In genomic region chr15:57343526-57343925, GRCh38 we compare ENCODE assay signal across 26 cellular contexts. TPM values are rescaled to one million over a fixed set of nuclear protein-coding genes. Genes with fewer than 3 reads are reported as not detected.
DNase-seq lines count a peak whose midpoint lies in the region; ATAC-seq and TF ChIP-seq lines count a peak whose summit lies in the region.
"Had no signal": no experiment of that assay in that cellular context is flagged by ENCODE, and none has a peak within 500 bp of the region (broad histone marks: within the 10 kb centered on the region; RNA-seq: fewer than 3 reads in every experiment).

No MANE protein-coding gene starts in this region.

- ATAC-seq in WTC11: no peak; the same call in 1 of the 2 replicates
- ATAC-seq: CD8-positive, alpha-beta T cell; K562; Right ventricle myocardium inferior had no signal

- no peak overlapping the region for H2AK5ac ChIP-seq in H9 (ENCODE audit: insufficient read length, low read length)
- peak overlapping the region; percentile 11 for H2AK5ac ChIP-seq in mesenchymal stem cell (ENCODE audit: low read length, severe bottlenecking)
- H2AK5ac ChIP-seq in trophoblast cell (ENCODE audit: low read length): no peak overlapping the region

- H3K4me3 Mint-ChIP-seq in H9 (no peak overlapping the region), WTC11 (no peak overlapping the region)
- H3K4me3 Mint-ChIP-seq: B cell; CD8-positive, alpha-beta T cell had no signal

- no peaks in the 10 kb centered on the region for H3K27me3 Mint-ChIP-seq in H9 (ENCODE audit: low read depth)
- H3K27me3 Mint-ChIP-seq in WTC11 (ENCODE audit: low read depth): no peaks in the 10 kb centered on the region
- H3K27me3 Mint-ChIP-seq: B cell had no signal

- H4K20me1 ChIP-seq in H9 (ENCODE audit: control insufficient read depth, insufficient read depth, insufficient read length): no peaks in the 10 kb centered on the region

- H3K4me1 ChIP-seq in H9 (ENCODE audit: insufficient read depth, low read length) (no peaks in the 10 kb centered on the region), mesenchymal stem cell (ENCODE audit: control insufficient read depth, insufficient read depth, low read depth, low read length) (peaks cover 9% of the 10 kb centered on the region), trophoblast cell (ENCODE audit: control insufficient read depth in 1 of 2, insufficient read depth in 2 of 2, low read length in 2 of 2) (no peaks in the 10 kb centered on the region)
- H3K4me1 ChIP-seq: Caco-2 had no signal

- H2BK15ac ChIP-seq in H9 (ENCODE audit: low read depth, low read length) (no peak overlapping the region), mesenchymal stem cell (ENCODE audit: low read depth, poor library complexity, severe bottlenecking) (no peak overlapping the region)

- H3K4ac ChIP-seq in H9 (ENCODE audit: low read depth, low read length) (no peak overlapping the region), mesenchymal stem cell (ENCODE audit: low read depth in 1 of 2, low read length in 2 of 2) (no peak overlapping the region), trophoblast cell (ENCODE audit: low read depth, low read length) (no peak overlapping the region)

- H2BK20ac ChIP-seq in H9 (ENCODE audit: low read depth, low read length, poor library complexity, severe bottlenecking): no peak overlapping the region

- H3K18ac ChIP-seq in H9 (ENCODE audit: insufficient read length, low read depth, low read length): no peak overlapping the region
- H3K18ac ChIP-seq in mesenchymal stem cell (ENCODE audit: low read depth in 1 of 2, low read length in 2 of 2): no peak overlapping the region
- no peak overlapping the region for H3K18ac ChIP-seq in trophoblast cell (ENCODE audit: low read length)

- H2BK12ac ChIP-seq in H9 (ENCODE audit: insufficient read length, low read depth, low read length) (no peak overlapping the region), mesenchymal stem cell (ENCODE audit: low read length in 2 of 2) (no peak overlapping the region), trophoblast cell (ENCODE audit: low read length) (peak overlapping the region; percentile 6)

- H3K23me2 ChIP-seq in H9 (ENCODE audit: insufficient read length, low read depth, low read length, poor library complexity, severe bottlenecking): no peaks in the 10 kb centered on the region

- DNase-seq in H9: no peak
- DNase-seq in WTC11 (ENCODE audit: low spot score): no peak
- DNase-seq in mesenchymal stem cell: no peak
- DNase-seq in trophoblast cell: no peak
- no peak for DNase-seq in DMS79 (lab: John Stamatoyannopoulos, UW)
- DNase-seq in NCI-H2107 (lab: John Stamatoyannopoulos, UW): no peak
- DNase-seq in NCI-H526 treated with DMSO at 0.1 percent for 48 hours (lab: John Stamatoyannopoulos, UW): no peak
- DNase-seq: Caco-2; CD8-positive, alpha-beta T cell; DMS79 treated with DMSO at 0.1 percent for 48 hours; HCEC 1CT; Kasumi-1; NCI-H1092 treated with DMSO at 0.1 percent for 48 hours; NCI-H1436; NCI-H187; NCI-H2081 treated with DMSO at 0.1 percent for 48 hours; NCI-H2171 treated with DMSO at 0.1 percent for 48 hours; NCI-H345; NCI-H510A treated with DMSO at 0.1 percent for 48 hours; NCI-H774; PC-9 had no signal

- H3K9ac ChIP-seq in H9 (ENCODE audit: extremely low read depth, insufficient read length, low read length): no peak overlapping the region
- no peak overlapping the region for H3K9ac ChIP-seq in mesenchymal stem cell (ENCODE audit: low read length)
- H3K9ac ChIP-seq in trophoblast cell (ENCODE audit: low read length): no peak overlapping the region

- no peaks in the 10 kb centered on the region for H3K79me1 ChIP-seq in H9 (ENCODE audit: insufficient read depth, low read depth, low read length, poor library complexity, severe bottlenecking)
- H3K79me1 ChIP-seq in mesenchymal stem cell (replicated peaks; ENCODE audit: low read length, poor library complexity, severe bottlenecking): no peaks in the 10 kb centered on the region
- H3K79me1 ChIP-seq in trophoblast cell (ENCODE audit: low read length): no peaks in the 10 kb centered on the region

- H3K79me2 ChIP-seq in H9 (ENCODE audit: insufficient read depth, low read length): no peaks in the 10 kb centered on the region
- no peaks in the 10 kb centered on the region for H3K79me2 ChIP-seq in trophoblast cell (ENCODE audit: control insufficient read depth, insufficient read depth, low read length, poor library complexity)

- H3K4me1 Mint-ChIP-seq in H9 (peaks cover 22 to 27% of the 10 kb centered on the region in 2 experiments), WTC11 (peaks cover 15% of the 10 kb centered on the region)
- H3K4me1 Mint-ChIP-seq: B cell had no signal

- TF ChIP-seq CTCF in H9 (conservative IDR thresholded peaks at IDR 0.05): no peak
- no peak for TF ChIP-seq CTCF in WTC11 (IDR thresholded peaks at IDR 0.05)

- no peak overlapping the region for H4K12ac ChIP-seq in trophoblast cell (ENCODE audit: low read depth, low read length)

- H3K9me3 ChIP-seq in H9 (ENCODE audit: control insufficient read depth, low read depth, low read length) (no peaks in the 10 kb centered on the region), mesenchymal stem cell (ENCODE audit: control insufficient read depth, low read length) (peaks cover 4% of the 10 kb centered on the region), trophoblast cell (ENCODE audit: insufficient read depth, low read depth, low read length) (peaks cover 2% of the 10 kb centered on the region)
- H3K9me3 ChIP-seq: Caco-2, SJSA1 had no signal

- no peak overlapping the region for H4K5ac ChIP-seq in H9 (ENCODE audit: insufficient read length, low read depth, low read length)

- H4K91ac ChIP-seq in H9 (ENCODE audit: insufficient read length, low read depth, low read length) (no peak overlapping the region), mesenchymal stem cell (ENCODE audit: low read length) (no peak overlapping the region), trophoblast cell (ENCODE audit: low read depth, low read length) (no peak overlapping the region)

- H3K36me3 ChIP-seq in mesenchymal stem cell (ENCODE audit: control insufficient read depth in 1 of 2, insufficient read depth in 2 of 2, low read depth in 1 of 2, low read length in 2 of 2): no peaks in the 10 kb centered on the region
- no peaks in the 10 kb centered on the region for H3K36me3 ChIP-seq in trophoblast cell (ENCODE audit: control insufficient read depth in 1 of 2, insufficient read depth in 2 of 2, low read length in 2 of 2)
- H3K36me3 ChIP-seq: SJSA1 had no signal

- H3K23ac ChIP-seq in H9 (ENCODE audit: insufficient read length, low read depth, low read length) (no peak overlapping the region), mesenchymal stem cell (ENCODE audit: low read length in 2 of 2) (no peak overlapping the region), trophoblast cell (ENCODE audit: low read length) (no peak overlapping the region)

- H3K36me3 Mint-ChIP-seq in H9 (ENCODE audit: insufficient read depth in 1 of 3, low read depth in 3 of 3) (peaks cover 0 to 10% (median 7%) of the 10 kb centered on the region in 3 experiments; a peak in 5 of 7 replicates), WTC11 (peaks cover 9% of the 10 kb centered on the region)
- H3K36me3 Mint-ChIP-seq: CD8-positive, alpha-beta T cell had no signal

- H2BK120ac ChIP-seq in H9 (ENCODE audit: low read depth, low read length, poor library complexity, severe bottlenecking) (no peak overlapping the region), mesenchymal stem cell (ENCODE audit: low read depth, low read length) (no peak overlapping the region), trophoblast cell (ENCODE audit: insufficient read depth, low read length, poor library complexity) (no peak overlapping the region)

- POLR2A ChIA-PET in WTC11 (lab: Charles Lee): no interaction called here

- H3K14ac ChIP-seq in H9 (ENCODE audit: insufficient read depth, low read length) (peak overlapping the region; percentile 34; the same call in 1 of the 2 replicates), mesenchymal stem cell (ENCODE audit: low read length in 2 of 2) (no peak overlapping the region), trophoblast cell (ENCODE audit: low read length) (no peak overlapping the region)

- no peaks in the 10 kb centered on the region for H3K27me3 ChIP-seq in H9 (ENCODE audit: insufficient read depth, low read length)
- peaks cover 0 to 4% of the 10 kb centered on the region in 2 experiments for H3K27me3 ChIP-seq in mesenchymal stem cell (ENCODE audit: control insufficient read depth in 1 of 2, insufficient read depth in 1 of 2, low read length in 2 of 2)
- H3K27me3 ChIP-seq in trophoblast cell (ENCODE audit: insufficient read depth, low read length): no peaks in the 10 kb centered on the region
- H3K27me3 ChIP-seq: SJSA1 had no signal

- H2BK5ac ChIP-seq in H9 (ENCODE audit: insufficient read length, low read length) (no peak overlapping the region), mesenchymal stem cell (ENCODE audit: low read depth, low read length, poor library complexity, severe bottlenecking) (no peak overlapping the region), trophoblast cell (ENCODE audit: low read depth, low read length, poor library complexity) (no peak overlapping the region)

- H4K8ac ChIP-seq in H9 (replicated peaks; ENCODE audit: insufficient read length, low read depth, low read length) (no peak overlapping the region), mesenchymal stem cell (ENCODE audit: low read length) (no peak overlapping the region), trophoblast cell (ENCODE audit: low read depth, low read length) (no peak overlapping the region)

- CTCF ChIA-PET in WTC11 (lab: Charles Lee): interaction anchor here (0.7 to 6.9 kb wide), 10 partner anchors 9 to 203 kb away, joined by 3 to 140 read pairs (median 4); no protein-coding TSS in a partner anchor

- H3K9me3 Mint-ChIP-seq in H9 (peaks cover 5 to 8% of the 10 kb centered on the region in 2 experiments; a peak in 4 of 5 replicates), WTC11 (peaks cover 12% of the 10 kb centered on the region)
- H3K9me3 Mint-ChIP-seq: CD8-positive, alpha-beta T cell had no signal

- WGBS in H9 (ENCODE audit: extremely low coverage, insufficient read length, low lambda C conversion rate): no CpG with 5 or more reads among the region's 6 CpGs
- WGBS in mesenchymal stem cell: 64% methylated on average over 3 of the region's 6 CpGs
- no CpG with 5 or more reads among the region's 6 CpGs for WGBS in trophoblast cell (ENCODE audit: extremely low coverage, insufficient coverage, insufficient read length)

- H3K27ac Mint-ChIP-seq in H9 (peak overlapping the region in 2 of 3 experiments; percentile 53 to 69; a peak in 1 of 7 replicates), WTC11 (no peak overlapping the region)
- H3K27ac Mint-ChIP-seq: B cell; CD8-positive, alpha-beta T cell had no signal

- H3K4me3 ChIP-seq in mesenchymal stem cell (ENCODE audit: insufficient read depth in 1 of 2, low read depth in 1 of 2, low read length in 2 of 2) (no peak overlapping the region), trophoblast cell (ENCODE audit: low read depth, low read length) (no peak overlapping the region)
- H3K4me3 ChIP-seq: K562, PC-9, SJSA1 had no signal

- no peak overlapping the region for H3K4me2 ChIP-seq in H9 (ENCODE audit: insufficient read depth, insufficient read length, low read length)
- no peak overlapping the region for H3K4me2 ChIP-seq in mesenchymal stem cell (ENCODE audit: low read length, poor library complexity, severe bottlenecking)
- H3K4me2 ChIP-seq in trophoblast cell (ENCODE audit: low read length): no peak overlapping the region
- H3K4me2 ChIP-seq: PC-9 had no signal

- no peak overlapping the region for H3K56ac ChIP-seq in H9 (ENCODE audit: insufficient read length, low read depth, low read length)

- no peak overlapping the region for H3T11ph ChIP-seq in H9 (ENCODE audit: low read length)

- H2AFZ ChIP-seq in H9 (ENCODE audit: low read length): no peak overlapping the region
- no peak overlapping the region for H2AFZ ChIP-seq in mesenchymal stem cell (ENCODE audit: low read depth, low read length)
- H2AFZ ChIP-seq in trophoblast cell (ENCODE audit: insufficient read depth, low read length, poor library complexity): no peak overlapping the region
- H2AFZ ChIP-seq: PC-9 had no signal

- H3K27ac ChIP-seq in H9 (ENCODE audit: insufficient read length, low read depth, low read length): no peak overlapping the region
- no peak overlapping the region for H3K27ac ChIP-seq in mesenchymal stem cell (ENCODE audit: low read length, poor library complexity, severe bottlenecking)
- no peak overlapping the region for H3K27ac ChIP-seq in trophoblast cell (ENCODE audit: low read depth, low read length)
- H3K27ac ChIP-seq: C4-2B, PC-9, SJSA1 had no signal

RNA-seq across cellular contexts. Expression of gene CGNL1, which starts 32.8 kb away (rescaled TPM):
- total RNA-seq in H9 (2021) (32.5 and 34.6 TPM in 2 replicates), WTC11 (2021) (57.3 to 69.5 TPM (median 67.1 TPM) in 3 replicates)
- polyA plus RNA-seq in mesenchymal stem cell (2013, experiment 1 of 2): 0.23 TPM
- 0.22 TPM for polyA plus RNA-seq in mesenchymal stem cell (2013, experiment 2 of 2)
- 9.6 and 10.1 TPM in 2 replicates for polyA plus RNA-seq in trophoblast cell (2013)
- total RNA-seq: CD8-positive, alpha-beta T cell had no signal
